In the genomic region with DNA sequence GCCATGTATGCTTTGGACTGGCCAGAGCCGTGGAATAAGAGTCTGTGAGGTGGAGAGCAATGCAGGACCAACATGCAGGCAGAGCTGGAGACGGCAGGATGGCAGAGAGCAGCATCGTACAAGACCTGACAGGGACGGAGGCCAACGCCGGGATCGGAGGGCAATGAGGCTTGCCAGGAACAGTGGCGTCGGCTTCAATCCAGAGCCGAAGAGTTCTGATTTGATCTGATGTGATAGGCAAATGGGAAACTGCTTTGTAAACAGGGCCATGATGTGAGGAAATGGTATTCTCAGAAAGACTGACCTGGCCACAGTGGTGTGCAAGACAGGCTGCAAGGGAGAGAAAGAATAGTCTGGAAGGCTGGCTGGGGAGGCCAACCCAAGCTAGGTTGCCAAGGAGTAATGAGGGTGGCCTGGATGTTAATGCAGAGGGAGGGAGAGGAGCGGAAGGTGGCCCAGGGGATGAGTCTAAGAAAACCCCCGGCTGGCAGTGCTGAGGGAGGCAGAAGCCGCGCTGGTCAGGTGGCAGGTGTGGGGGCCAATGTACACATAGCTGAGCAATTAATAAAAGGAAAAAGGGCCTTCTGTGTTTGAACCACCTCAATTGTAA, we compare ENCODE assay signal across 8 cellular contexts. TPM values are rescaled to one million over a fixed set of nuclear protein-coding genes. Genes with fewer than 3 reads are reported as not detected.
A peak's percentile ranks its signal among the peaks of the same experiment; 100 is the strongest.
DNase-seq lines count a peak whose midpoint lies in the region; TF ChIP-seq lines count a peak whose summit lies in the region.

No MANE protein-coding gene starts in this region.

- no peak overlapping the region for H2BK15ac ChIP-seq in H9 (ENCODE audit: low read depth, low read length)

- peak overlapping the region; percentile 14 for H2BK20ac ChIP-seq in H9 (ENCODE audit: low read depth, low read length, poor library complexity, severe bottlenecking)

- H3K27me3 ChIP-seq in DOHH2 (ENCODE audit: control insufficient read depth, low read length), result no peaks in the 10 kb centered on the region
- no peaks in the 10 kb centered on the region for H3K27me3 ChIP-seq in H9 (ENCODE audit: insufficient read depth, low read length)
- no peaks in the 10 kb centered on the region for H3K27me3 ChIP-seq in Peyer's patch
- no peaks in the 10 kb centered on the region for H3K27me3 ChIP-seq in layer of hippocampus (ENCODE audit: control insufficient read depth, insufficient read depth, low read length)

- no peak overlapping the region for H3K9ac ChIP-seq in H9 (ENCODE audit: extremely low read depth, insufficient read length, low read length)

- no peaks in the 10 kb centered on the region for H3K23me2 ChIP-seq in H9 (ENCODE audit: insufficient read length, low read depth, low read length, poor library complexity, severe bottlenecking)

- no peak overlapping the region for H2AFZ ChIP-seq in H9 (ENCODE audit: low read length)

- H3K4me1 Mint-ChIP-seq in H9, result peaks cover 12 to 14% of the 10 kb centered on the region in 2 experiments

- WGBS in H9 (ENCODE audit: extremely low coverage, insufficient read length, low lambda C conversion rate), result no CpG with 5 or more reads among the region's 14 CpGs

- H3K4me2 ChIP-seq in DOHH2 (ENCODE audit: low read length) (peak overlapping the region; percentile 51), H9 (ENCODE audit: insufficient read depth, insufficient read length, low read length) (no peak overlapping the region)

- H3K27ac ChIP-seq in DOHH2 (ENCODE audit: low read depth, low read length) (no peak overlapping the region), H9 (ENCODE audit: insufficient read length, low read depth, low read length) (no peak overlapping the region), Peyer's patch (peak overlapping the region; percentile 46 to 73 (median 69)), layer of hippocampus (ENCODE audit: low read depth, low read length) (peak overlapping the region; percentile 59)

- H3K79me2 ChIP-seq in DOHH2 (ENCODE audit: control insufficient read depth, low read length) (no peaks in the 10 kb centered on the region), H9 (ENCODE audit: insufficient read depth, low read length) (no peaks in the 10 kb centered on the region)

- no peaks in the 10 kb centered on the region for H3K9me2 ChIP-seq in DOHH2 (replicated peaks; ENCODE audit: control insufficient read depth, low read length)

- no peak overlapping the region for H3T11ph ChIP-seq in H9 (ENCODE audit: low read length)

- H3K9me3 ChIP-seq in DOHH2 (ENCODE audit: control insufficient read depth, insufficient read depth, low read length), result no peaks in the 10 kb centered on the region
- no peaks in the 10 kb centered on the region for H3K9me3 ChIP-seq in H9 (ENCODE audit: control insufficient read depth, low read depth, low read length)
- H3K9me3 ChIP-seq in Peyer's patch, result no peaks in the 10 kb centered on the region

- no peak overlapping the region for H3K23ac ChIP-seq in H9 (ENCODE audit: insufficient read length, low read depth, low read length)

- no peaks in the 10 kb centered on the region for H3K27me3 Mint-ChIP-seq in H9 (ENCODE audit: low read depth)

- no peak overlapping the region for H2BK12ac ChIP-seq in H9 (ENCODE audit: insufficient read length, low read depth, low read length)

- no peak overlapping the region for H2BK5ac ChIP-seq in H9 (ENCODE audit: insufficient read length, low read length)

- no peaks in the 10 kb centered on the region for H4K20me1 ChIP-seq in DOHH2 (ENCODE audit: control insufficient read depth, insufficient read depth, low read depth, low read length)
- H4K20me1 ChIP-seq in H9 (ENCODE audit: control insufficient read depth, insufficient read depth, insufficient read length), result no peaks in the 10 kb centered on the region

- H3K27ac Mint-ChIP-seq in H9, result peak overlapping the region; percentile 33 to 76 (median 49); a peak in 5 of 7 replicates

- no peak overlapping the region for H3K4me3 Mint-ChIP-seq in H9

- no peaks in the 10 kb centered on the region for H3K9me3 Mint-ChIP-seq in H9

- H3K79me1 ChIP-seq in H9 (ENCODE audit: insufficient read depth, low read depth, low read length, poor library complexity, severe bottlenecking), result no peaks in the 10 kb centered on the region

- peaks cover 1% of the 10 kb centered on the region; the same call in 1 of the 2 replicates for H3F3A ChIP-seq in DOHH2 (ENCODE audit: control insufficient read depth, insufficient read depth)

- H3K14ac ChIP-seq in H9 (ENCODE audit: insufficient read depth, low read length), result no peak overlapping the region

- H3K56ac ChIP-seq in H9 (ENCODE audit: insufficient read length, low read depth, low read length), result no peak overlapping the region

- no peak overlapping the region for H4K8ac ChIP-seq in H9 (replicated peaks; ENCODE audit: insufficient read length, low read depth, low read length)

- H3K4ac ChIP-seq in H9 (ENCODE audit: low read depth, low read length), result no peak overlapping the region

- TF ChIP-seq CTCF in DOHH2 (IDR thresholded peaks at IDR 0.05; ENCODE audit: low read depth, low read length, poor library complexity, severe bottlenecking) (no peak), H9 (conservative IDR thresholded peaks at IDR 0.05) (no peak), Peyer's patch (IDR thresholded peaks at IDR 0.05) (no peak)

- peaks cover 0 to 6% (median 0%) of the 10 kb centered on the region in 3 experiments; a peak in 2 of 7 replicates for H3K36me3 Mint-ChIP-seq in H9 (ENCODE audit: insufficient read depth in 1 of 3, low read depth in 3 of 3)

- H3K18ac ChIP-seq in H9 (ENCODE audit: insufficient read length, low read depth, low read length), result no peak overlapping the region

- TF ChIP-seq POLR2A in Peyer's patch (IDR thresholded peaks at IDR 0.05), result no peak

- peak overlapping the region; percentile 35 for H3K4me3 ChIP-seq in DOHH2 (ENCODE audit: low read length)
- H3K4me3 ChIP-seq in Peyer's patch, result peak overlapping the region in 1 of 4 donors; percentile 21

- H3K4me1 ChIP-seq in DOHH2 (ENCODE audit: control insufficient read depth, low read length) (peaks cover 31% of the 10 kb centered on the region), H9 (ENCODE audit: insufficient read depth, low read length) (peaks cover 2% of the 10 kb centered on the region; the same call in 1 of the 2 replicates), Peyer's patch (peaks cover 0 to 12% (median 9%) of the 10 kb centered on the region in 4 donors)

- H3K36me3 ChIP-seq in DOHH2 (ENCODE audit: control insufficient read depth, low read length), result peaks cover 2% of the 10 kb centered on the region
- no peaks in the 10 kb centered on the region for H3K36me3 ChIP-seq in Peyer's patch

- no peak overlapping the region for H2BK120ac ChIP-seq in H9 (ENCODE audit: low read depth, low read length, poor library complexity, severe bottlenecking)

- no peak overlapping the region for H4K5ac ChIP-seq in H9 (ENCODE audit: insufficient read length, low read depth, low read length)

- no peak overlapping the region for H4K91ac ChIP-seq in H9 (ENCODE audit: insufficient read length, low read depth, low read length)

- DNase-seq in H9 (no peak), Peyer's patch (no peak), DMS 273 (lab: John Stamatoyannopoulos, UW; ENCODE audit: unreplicated experiment) (no peak), MV-4-11 (lab: John Stamatoyannopoulos, UW) (no peak), putamen (ENCODE audit: low spot score) (no peak), NCI-H226 (no peak)

- no peak overlapping the region for H2AK5ac ChIP-seq in H9 (ENCODE audit: insufficient read length, low read length)

RNA-seq across cellular contexts. Expression of a gene that starts 26.7 kb away (rescaled TPM):
- total RNA-seq in H9 (2021) (11.5 and 11.7 TPM in 2 replicates), Peyer's patch (1 to 10 TPM; 3.2 to 6.3 (median 5.2) TPM)

Comparison
In these comparisons a context has a peak if more than half of its experiments do, and no peak if none do; other contexts are left out.
1. H3K27ac ChIP-seq: peak in Peyer's patch (4 of 4) and layer of hippocampus (single experiment); none in DOHH2 (single experiment) and H9 (single experiment).